Comparison of ENCODE assay signal across 27 cellular contexts in the genomic region with DNA sequence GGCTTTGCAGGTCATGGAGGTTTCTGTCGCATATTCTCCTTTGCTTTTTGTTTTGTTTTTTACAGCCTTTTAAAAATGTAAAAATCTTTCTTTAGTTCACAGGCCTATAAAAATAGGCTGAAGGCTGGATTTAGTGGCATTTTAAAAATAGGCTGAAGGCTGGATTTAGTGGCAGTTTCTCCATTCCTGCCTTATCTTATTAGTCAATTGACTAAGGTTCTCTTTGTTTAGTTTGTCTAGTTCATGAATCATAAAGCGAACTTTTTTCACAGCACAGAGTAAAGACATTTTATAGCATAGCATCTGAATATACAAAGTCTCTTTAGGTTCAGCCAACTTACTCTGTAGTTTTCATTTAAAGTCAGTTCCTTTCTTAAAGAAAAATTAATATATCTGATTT. TPM values are rescaled to one million over a fixed set of nuclear protein-coding genes. Genes with fewer than 3 reads are reported as not detected.
DNase-seq lines count a peak whose midpoint lies in the region; ATAC-seq and TF ChIP-seq lines count a peak whose summit lies in the region.
"Had no signal": no experiment of that assay in that cellular context is flagged by ENCODE, and none has a peak within 500 bp of the region (broad histone marks: within the 10 kb centered on the region; RNA-seq: fewer than 3 reads in every experiment).

No MANE protein-coding gene starts in this region.

- no peak for TF ChIP-seq CTCF in astrocyte of the spinal cord (IDR thresholded peaks at IDR 0.05; ENCODE audit: low read depth, low read length)

- ATAC-seq in GM21390 (IDR thresholded peaks at IDR 0.05; ENCODE audit: unreplicated experiment) = no peak
- ATAC-seq: activated CD8-positive, alpha-beta memory T cell treated with anti-CD3 and anti-CD28 coated beads, Interleukin-2, amount 10 ng/mL, durations not matched to agents 7 days and 5 days; activated naive CD8-positive, alpha-beta T cell treated with anti-CD3 and anti-CD28 coated beads, Interleukin-2, amount 50 U/mL, for 24 hours; effector memory CD8-positive, alpha-beta T cell; GM12878; heart right ventricle; naive thymus-derived CD4-positive, alpha-beta T cell; stimulated activated naive CD8-positive, alpha-beta T cell treated with anti-CD3 and anti-CD28 coated beads, Interleukin-15, amount 100 ng/mL, for 72 hours had no signal

- DNase-seq in A172 (ENCODE audit: low spot score) = peak; percentile 14
- peak; percentile 7 for DNase-seq in HS-27A (ENCODE audit: low read depth)
- peak; percentile 28 for DNase-seq in astrocyte of the spinal cord (ENCODE audit: low read depth, low spot score)
- peak; percentile 58 for DNase-seq in iris pigment epithelial cell (ENCODE audit: low read depth)
- DNase-seq in activated T-cell treated with anti-CD3 and anti-CD28 coated beads, Interleukin-2, amount 50 U/mL, for 48 hours = no peak
- no peak for DNase-seq in NCI-H146 treated with DMSO at 0.1 percent for 48 hours (lab: John Stamatoyannopoulos, UW; ENCODE audit: unreplicated experiment)
- DNase-seq in CD1c-positive myeloid dendritic cell (ENCODE audit: extremely low spot score) = no peak
- DNase-seq: activated CD4-positive, alpha-beta T cell treated with anti-CD3 and anti-CD28 coated beads for 1 hour; activated CD8-positive, alpha-beta memory T cell treated with anti-CD3 and anti-CD28 coated beads, Interleukin-2, amount 10 ng/mL, durations not matched to agents 7 days and 5 days; activated naive CD8-positive, alpha-beta T cell treated with anti-CD3 and anti-CD28 coated beads, Interleukin-2, amount 50 U/mL, for 24 hours; DMS 273 treated with DMSO at 0.1 percent for 48 hours; effector memory CD8-positive, alpha-beta T cell; heart right ventricle; islet precursor cell; naive thymus-derived CD4-positive, alpha-beta T cell; NCI-H187; NCI-H2227 treated with DMSO at 0.1 percent for 48 hours; NCI-H82; ovary; PC-9; sigmoid colon; stimulated activated naive CD8-positive, alpha-beta T cell treated with anti-CD3 and anti-CD28 coated beads, Interleukin-15, amount 100 ng/mL, for 72 hours; T1000; upper lobe of left lung had no signal

- no peak overlapping the region for H3K4me3 ChIP-seq in astrocyte of the spinal cord (ENCODE audit: low read depth, low read length)
- H3K4me3 ChIP-seq: GM12878, heart right ventricle, ovary, PC-9, sigmoid colon, SJSA1, upper lobe of left lung had no signal

- in situ Hi-C loops in astrocyte of the spinal cord (cut with HindIII; ENCODE audit: low sequenced_read_pairs) = no loop called here

RNA-seq across cellular contexts. Expression of gene AP4E1, which starts 31.4 kb away (rescaled TPM):
- total RNA-seq in A172 (2014; rRNA removed; shearing (Covaris generic)) = 14.5 and 16.3 TPM in 2 replicates

Comparison
In these comparisons a context has a peak if more than half of its experiments do, and no peak if none do; other contexts are left out.
1. DNase-seq: peak in A172 (single experiment), HS-27A (single experiment), astrocyte of the spinal cord (single experiment) and iris pigment epithelial cell (single experiment); none in activated T-cell treated with anti-CD3 and anti-CD28 coated beads, Interleukin-2, amount 50 U/mL, for 48 hours (0 of 2), NCI-H146 treated with DMSO at 0.1 percent for 48 hours (single experiment) and CD1c-positive myeloid dendritic cell (single experiment).